25 cellular contexts compared by ENCODE assay signal in the genomic region with DNA sequence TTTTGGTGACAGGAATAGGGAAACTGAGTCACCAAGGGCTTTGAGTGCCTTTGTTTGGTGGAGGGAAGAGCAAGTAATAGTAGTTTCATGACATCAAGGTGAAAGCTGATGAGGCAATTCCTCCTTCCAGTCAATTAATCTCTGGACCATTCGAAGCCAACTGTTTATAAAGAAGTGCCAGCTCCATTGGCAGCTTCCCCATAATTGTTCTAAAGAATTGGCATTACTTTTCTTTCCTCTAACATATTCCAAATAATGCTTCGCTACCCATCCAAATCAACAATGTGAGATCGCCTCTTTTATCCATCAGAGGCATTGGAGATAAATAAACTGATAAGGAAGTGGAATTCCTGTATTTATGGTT.
DNase-seq lines count a peak whose midpoint lies in the region; ATAC-seq, FAIRE-seq and TF ChIP-seq lines count a peak whose summit lies in the region.
"Had no signal": no experiment of that assay in that cellular context is flagged by ENCODE, and none has a peak within 500 bp of the region (broad histone marks: within the 10 kb centered on the region; RNA-seq: fewer than 3 reads in every experiment).

No MANE protein-coding gene starts in this region.

- no peaks in the 10 kb centered on the region for H3K79me2 ChIP-seq in Loucy (ENCODE audit: insufficient read depth, low read length)
- H3K79me2 ChIP-seq in PC-9 (ENCODE audit: low read depth): no peaks in the 10 kb centered on the region

- H4K20me1 ChIP-seq in Loucy (ENCODE audit: insufficient read depth, low read length, poor library complexity, severe bottlenecking) (no peaks in the 10 kb centered on the region), PC-9 (ENCODE audit: insufficient read depth) (no peaks in the 10 kb centered on the region)

- FAIRE-seq in urothelium cell line (lab: Jason Lieb, UNC): no peak
- FAIRE-seq: GM12878, HepG2 had no signal

- peaks cover 28% of the 10 kb centered on the region for H3K4me1 Mint-ChIP-seq in type B pancreatic cell (ENCODE audit: unreplicated experiment)

- DNase-seq in PC-9 (no peak), fibroblast of the aortic adventitia (ENCODE audit: low read depth) (peak; percentile 43), type B pancreatic cell (ENCODE audit: extremely low spot score, unreplicated experiment) (no peak), urothelium cell line (ENCODE audit: low spot score) (no peak), NCI-H2171 treated with DMSO at 0.1 percent for 48 hours (lab: John Stamatoyannopoulos, UW) (no peak)
- DNase-seq: Caco-2; CD4-positive, alpha-beta T cell; DND-41; GM23248; H9; HFFc6; NCI-H1417 treated with DMSO at 0.1 percent for 48 hours; NCI-H187 treated with DMSO at 0.1 percent for 48 hours; NCI-H2107; NCI-H2227 treated with DMSO at 0.1 percent for 48 hours; NCI-H510A treated with DMSO at 0.1 percent for 48 hours; NCI-H748 treated with DMSO at 0.1 percent for 48 hours; SIG-M5; SK-N-SH had no signal

- peak overlapping the region; percentile 74 for H3K4me2 ChIP-seq in Loucy (ENCODE audit: low read depth, low read length, poor library complexity, severe bottlenecking)
- H3K4me2 ChIP-seq in PC-9: peak overlapping the region; percentile 32
- H3K4me2 ChIP-seq: SK-N-SH had no signal

- H3K27me3 ChIP-seq in Loucy (ENCODE audit: insufficient read depth, low read length, poor library complexity, severe bottlenecking) (no peaks in the 10 kb centered on the region), PC-9 (ENCODE audit: insufficient read depth, low read depth) (peaks cover 25% of the 10 kb centered on the region)

- no peak overlapping the region for H3K27ac ChIP-seq in PC-9
- H3K27ac ChIP-seq: GM23248, HL-60 had no signal

- POLR2A ChIA-PET in PC-9 (lab: Charles Lee; ENCODE audit: unreplicated experiment): no interaction called here

- intact Hi-C loops in PC-9 (cut with micrococcal nuclease; ENCODE audit: unreplicated experiment): loop anchor here (1.0 to 5.0 kb wide), 2 partner anchors 58 to 76 kb away; no protein-coding TSS in a partner anchor

- CTCF ChIA-PET in PC-9 (lab: Charles Lee): interaction anchor here (0.6 kb wide), 1 partner anchor 83 kb away, joined by 3 read pairs; no protein-coding TSS in a partner anchor

- no peaks in the 10 kb centered on the region for H3K36me3 Mint-ChIP-seq in type B pancreatic cell

- no TSS peak for BruUV-seq in PC-9 (replicated peaks; lab: Mats Ljungman, UMichigan)

- peaks cover 4% of the 10 kb centered on the region for H3K27me3 Mint-ChIP-seq in type B pancreatic cell
- H3K27me3 Mint-ChIP-seq: CD4-positive, alpha-beta T cell had no signal

- H3K9me3 ChIP-seq in Loucy (ENCODE audit: insufficient read depth, low read depth, low read length): no peaks in the 10 kb centered on the region
- no peaks in the 10 kb centered on the region for H3K9me3 ChIP-seq in PC-9 (ENCODE audit: insufficient read depth, low read depth)
- H3K9me3 ChIP-seq: Caco-2, SK-N-SH had no signal

- H2AFZ ChIP-seq in Loucy (ENCODE audit: low read length) (no peak overlapping the region), PC-9 (no peak overlapping the region)
- H2AFZ ChIP-seq: GM23248 had no signal

- H3K4me3 Mint-ChIP-seq in type B pancreatic cell: peak overlapping the region; percentile 67
- H3K4me3 Mint-ChIP-seq: CD4-positive, alpha-beta T cell; H9; HFFc6 had no signal

- H3K9ac ChIP-seq in Loucy (ENCODE audit: low read depth, low read length, poor library complexity, severe bottlenecking): peak overlapping the region; percentile 77
- H3K9ac ChIP-seq: GM23248, SK-N-SH had no signal

- TF ChIP-seq CTCF in Loucy (conservative IDR thresholded peaks at IDR 0.05; ENCODE audit: low read length) (no peak), PC-9 (conservative IDR thresholded peaks at IDR 0.05) (no peak), fibroblast of the aortic adventitia (IDR thresholded peaks at IDR 0.05; ENCODE audit: insufficient read depth, low read length) (no peak), type B pancreatic cell (conservative IDR thresholded peaks at IDR 0.05) (no peak)

- H3K4me1 ChIP-seq in Loucy (ENCODE audit: insufficient read depth, low read length, poor library complexity, severe bottlenecking) (peaks cover 91% of the 10 kb centered on the region), PC-9 (replicated peaks; ENCODE audit: insufficient read depth) (peaks cover 16% of the 10 kb centered on the region)
- H3K4me1 ChIP-seq: Caco-2 had no signal

- H3K4me3 ChIP-seq in Loucy (ENCODE audit: low read length, poor library complexity, severe bottlenecking): peak overlapping the region; percentile 3
- H3K4me3 ChIP-seq in PC-9: no peak overlapping the region
- H3K4me3 ChIP-seq in fibroblast of the aortic adventitia (ENCODE audit: low read depth, low read length): no peak overlapping the region
- H3K4me3 ChIP-seq: GM12878, GM23248 had no signal

- no peaks in the 10 kb centered on the region for H3K9me3 Mint-ChIP-seq in type B pancreatic cell
- H3K9me3 Mint-ChIP-seq: CD4-positive, alpha-beta T cell; H9; HFFc6 had no signal

- H3K27ac Mint-ChIP-seq in type B pancreatic cell: peak overlapping the region; percentile 90
- H3K27ac Mint-ChIP-seq: CD4-positive, alpha-beta T cell; HFFc6 had no signal

- H3K36me3 ChIP-seq in Loucy (ENCODE audit: insufficient read depth, low read length) (no peaks in the 10 kb centered on the region), PC-9 (ENCODE audit: low read depth) (no peaks in the 10 kb centered on the region)

- H3F3A ChIP-seq in Loucy (ENCODE audit: low read depth) (peaks cover 34% of the 10 kb centered on the region), PC-9 (ENCODE audit: insufficient read depth, low read depth) (no peaks in the 10 kb centered on the region; the same call in 1 of the 2 replicates)

- no peak for ATAC-seq in HG02798 (IDR thresholded peaks at IDR 0.05; ENCODE audit: poor library complexity, unreplicated experiment)
- ATAC-seq: GM12878, HepG2, Panc1 had no signal

- H3K9me2 ChIP-seq in Loucy (replicated peaks; ENCODE audit: low read depth, low read length) (no peaks in the 10 kb centered on the region), PC-9 (ENCODE audit: insufficient read depth) (0 out of 2 replicates have a peak, but pooled peaks cover 3% of the 10 kb centered on the region)
- H3K9me2 ChIP-seq: SK-N-SH had no signal
